In genomic region chr6:127812985-127813681, GRCh38 we compare ENCODE assay signal across 18 cellular contexts.
DNase-seq lines count a peak whose midpoint lies in the region; ATAC-seq and TF ChIP-seq lines count a peak whose summit lies in the region.
"Had no signal": no experiment of that assay in that cellular context is flagged by ENCODE, and none has a peak within 500 bp of the region (broad histone marks: within the 10 kb centered on the region; RNA-seq: fewer than 3 reads in every experiment).

No MANE protein-coding gene starts in this region.

- DNase-seq in stimulated activated CD4-positive, alpha-beta T cell treated with anti-CD3 and anti-CD28 coated beads, Interleukin-15, amount 100 ng/mL, for 48 hours (ENCODE audit: low read depth in 2 of 2): peak; percentile 20 to 38
- DNase-seq in stimulated activated CD4-positive, alpha-beta T cell treated with anti-CD3 and anti-CD28 coated beads, Interleukin-4, amount 100 ng/mL, for 1 hour: no peak
- peak; percentile 73 for DNase-seq in activated CD8-positive, alpha-beta T cell treated with anti-CD3 and anti-CD28 coated beads for 36 hours
- DNase-seq in activated naive CD8-positive, alpha-beta T cell treated with anti-CD3 and anti-CD28 coated beads, Interleukin-2, amount 50 U/mL, for 24 hours: peak; percentile 50
- peak; percentile 58 to 76 for DNase-seq in stimulated activated naive CD8-positive, alpha-beta T cell treated with anti-CD3 and anti-CD28 coated beads, Interleukin-15, amount 100 ng/mL, for 72 hours
- DNase-seq in sigmoid colon (no peak), left cardiac atrium (no peak)
- DNase-seq: activated gamma-delta T cell treated with Interleukin-2 at 50 U/mL for 16 hours; GF-D8; NCI-H1417 treated with DMSO at 0.1 percent for 48 hours; NK-92 treated with Interleukin-12 subunit alpha and Interleukin-12 subunit beta, amount 100 ng/mL, for 24 hours; SW 1271; thyroid gland had no signal

- intact Hi-C loops in activated CD8-positive, alpha-beta T cell treated with anti-CD3 and anti-CD28 coated beads for 36 hours (cut with micrococcal nuclease): loop anchor here (5.0 to 10.0 kb wide), 2 partner anchors 62 to 76 kb away; no protein-coding TSS in a partner anchor
- intact Hi-C loops in sigmoid colon (cut with DNase I): no loop called here
- intact Hi-C loops in left cardiac atrium (cut with DNase I): no loop called here

- peaks cover 89% of the 10 kb centered on the region for H3K4me1 Mint-ChIP-seq in activated CD8-positive, alpha-beta T cell treated with anti-CD3 and anti-CD28 coated beads for 36 hours (ENCODE audit: low read depth)
- peaks cover 90% of the 10 kb centered on the region for H3K4me1 Mint-ChIP-seq in activated naive CD8-positive, alpha-beta T cell treated with anti-CD3 and anti-CD28 coated beads, Interleukin-2, amount 50 U/mL, for 24 hours
- H3K4me1 Mint-ChIP-seq in stimulated activated naive CD8-positive, alpha-beta T cell treated with anti-CD3 and anti-CD28 coated beads, Interleukin-15, amount 100 ng/mL, for 72 hours: peaks cover 88% of the 10 kb centered on the region

- peak; percentile 73 for ATAC-seq in activated CD8-positive, alpha-beta T cell treated with anti-CD3 and anti-CD28 coated beads for 36 hours
- peak; percentile 74 for ATAC-seq in activated naive CD8-positive, alpha-beta T cell treated with anti-CD3 and anti-CD28 coated beads, Interleukin-2, amount 50 U/mL, for 24 hours
- ATAC-seq in stimulated activated naive CD8-positive, alpha-beta T cell treated with anti-CD3 and anti-CD28 coated beads, Interleukin-15, amount 100 ng/mL, for 72 hours: peak; percentile 89
- ATAC-seq in left cardiac atrium (no peak), GM21360 (IDR thresholded peaks at IDR 0.05; ENCODE audit: unreplicated experiment) (no peak)

- CTCF ChIA-PET in activated CD8-positive, alpha-beta T cell treated with anti-CD3 and anti-CD28 coated beads for 36 hours (lab: Charles Lee): interaction anchor here (0.7 to 2.1 kb wide), 5 partner anchors 30 to 165 kb away, joined by 3 to 5 read pairs (median 4); no protein-coding TSS in a partner anchor

- H3K27ac ChIP-seq in sigmoid colon: no peak overlapping the region
- H3K27ac ChIP-seq: thyroid gland, VCaP had no signal

- 85 to 87% methylated on average over 16 of the region's 16 CpGs for WGBS in sigmoid colon, 2 donors

- TF ChIP-seq CTCF in activated CD8-positive, alpha-beta T cell treated with anti-CD3 and anti-CD28 coated beads for 36 hours (IDR thresholded peaks at IDR 0.05): no peak
- TF ChIP-seq CTCF in sigmoid colon (IDR thresholded peaks at IDR 0.05): no peak

- no peaks in the 10 kb centered on the region for H3K9me3 ChIP-seq in sigmoid colon
- H3K9me3 ChIP-seq: thyroid gland had no signal

- TF ChIP-seq POLR2A in sigmoid colon (IDR thresholded peaks at IDR 0.05): no peak

- peak overlapping the region; percentile 84 for H3K27ac Mint-ChIP-seq in activated CD8-positive, alpha-beta T cell treated with anti-CD3 and anti-CD28 coated beads for 36 hours
- peak overlapping the region; percentile 90 for H3K27ac Mint-ChIP-seq in activated naive CD8-positive, alpha-beta T cell treated with anti-CD3 and anti-CD28 coated beads, Interleukin-2, amount 50 U/mL, for 24 hours
- H3K27ac Mint-ChIP-seq in stimulated activated naive CD8-positive, alpha-beta T cell treated with anti-CD3 and anti-CD28 coated beads, Interleukin-15, amount 100 ng/mL, for 72 hours: peak overlapping the region; percentile 92
- H3K27ac Mint-ChIP-seq: progenitor cell of endocrine pancreas had no signal

- POLR2A ChIA-PET in activated CD8-positive, alpha-beta T cell treated with anti-CD3 and anti-CD28 coated beads for 36 hours (lab: Charles Lee): interaction anchor here (0.7 to 2.1 kb wide), 14 partner anchors 9 to 81 kb away, joined by 3 to 15 read pairs (median 4); no protein-coding TSS in a partner anchor

- no peak for TF ChIP-seq EP300 in sigmoid colon (IDR thresholded peaks at IDR 0.05)

- H3K4me1 ChIP-seq in sigmoid colon: no peaks in the 10 kb centered on the region
- H3K4me1 ChIP-seq: thyroid gland had no signal

- peaks cover 62% of the 10 kb centered on the region for H3K36me3 Mint-ChIP-seq in activated CD8-positive, alpha-beta T cell treated with anti-CD3 and anti-CD28 coated beads for 36 hours (ENCODE audit: low read depth)
- peaks cover 23% of the 10 kb centered on the region for H3K36me3 Mint-ChIP-seq in activated naive CD8-positive, alpha-beta T cell treated with anti-CD3 and anti-CD28 coated beads, Interleukin-2, amount 50 U/mL, for 24 hours (ENCODE audit: low read depth)

- no peak overlapping the region for H3K4me3 ChIP-seq in sigmoid colon
- H3K4me3 ChIP-seq: lung, smooth muscle cell, thyroid gland had no signal

- H3K4me3 Mint-ChIP-seq in activated CD8-positive, alpha-beta T cell treated with anti-CD3 and anti-CD28 coated beads for 36 hours: peak overlapping the region; percentile 65
- H3K4me3 Mint-ChIP-seq in activated naive CD8-positive, alpha-beta T cell treated with anti-CD3 and anti-CD28 coated beads, Interleukin-2, amount 50 U/mL, for 24 hours: peak overlapping the region; percentile 74
- peak overlapping the region; percentile 74 to 86 for H3K4me3 Mint-ChIP-seq in stimulated activated naive CD8-positive, alpha-beta T cell treated with anti-CD3 and anti-CD28 coated beads, Interleukin-15, amount 100 ng/mL, for 72 hours

- H3K9me3 Mint-ChIP-seq in activated CD8-positive, alpha-beta T cell treated with anti-CD3 and anti-CD28 coated beads for 36 hours: no peaks in the 10 kb centered on the region
- H3K9me3 Mint-ChIP-seq in activated naive CD8-positive, alpha-beta T cell treated with anti-CD3 and anti-CD28 coated beads, Interleukin-2, amount 50 U/mL, for 24 hours: no peaks in the 10 kb centered on the region
- no peaks in the 10 kb centered on the region for H3K9me3 Mint-ChIP-seq in stimulated activated naive CD8-positive, alpha-beta T cell treated with anti-CD3 and anti-CD28 coated beads, Interleukin-15, amount 100 ng/mL, for 72 hours

- H3K27me3 Mint-ChIP-seq in activated CD8-positive, alpha-beta T cell treated with anti-CD3 and anti-CD28 coated beads for 36 hours: no peaks in the 10 kb centered on the region
- no peaks in the 10 kb centered on the region for H3K27me3 Mint-ChIP-seq in activated naive CD8-positive, alpha-beta T cell treated with anti-CD3 and anti-CD28 coated beads, Interleukin-2, amount 50 U/mL, for 24 hours
- H3K27me3 Mint-ChIP-seq in stimulated activated naive CD8-positive, alpha-beta T cell treated with anti-CD3 and anti-CD28 coated beads, Interleukin-15, amount 100 ng/mL, for 72 hours: no peaks in the 10 kb centered on the region
- H3K27me3 Mint-ChIP-seq: progenitor cell of endocrine pancreas had no signal

- H3K27me3 ChIP-seq in sigmoid colon: no peaks in the 10 kb centered on the region
- H3K27me3 ChIP-seq: thyroid gland had no signal

- no peaks in the 10 kb centered on the region for H3K36me3 ChIP-seq in sigmoid colon
- H3K36me3 ChIP-seq: thyroid gland had no signal

Comparison
In these comparisons a context has a peak if more than half of its experiments do, and no peak if none do; other contexts are left out.
1. DNase-seq: peak in stimulated activated CD4-positive, alpha-beta T cell treated with anti-CD3 and anti-CD28 coated beads, Interleukin-15, amount 100 ng/mL, for 48 hours (2 of 2), activated CD8-positive, alpha-beta T cell treated with anti-CD3 and anti-CD28 coated beads for 36 hours (single experiment), activated naive CD8-positive, alpha-beta T cell treated with anti-CD3 and anti-CD28 coated beads, Interleukin-2, amount 50 U/mL, for 24 hours (single experiment) and stimulated activated naive CD8-positive, alpha-beta T cell treated with anti-CD3 and anti-CD28 coated beads, Interleukin-15, amount 100 ng/mL, for 72 hours (2 of 2); none in stimulated activated CD4-positive, alpha-beta T cell treated with anti-CD3 and anti-CD28 coated beads, Interleukin-4, amount 100 ng/mL, for 1 hour (single experiment), sigmoid colon (single experiment) and left cardiac atrium (single experiment).
2. ATAC-seq: peak in activated CD8-positive, alpha-beta T cell treated with anti-CD3 and anti-CD28 coated beads for 36 hours (single experiment), activated naive CD8-positive, alpha-beta T cell treated with anti-CD3 and anti-CD28 coated beads, Interleukin-2, amount 50 U/mL, for 24 hours (single experiment) and stimulated activated naive CD8-positive, alpha-beta T cell treated with anti-CD3 and anti-CD28 coated beads, Interleukin-15, amount 100 ng/mL, for 72 hours (single experiment); none in left cardiac atrium (0 of 2) and GM21360 (single experiment).
3. Peak in every context shown above with its lines, with median percentiles within 50 percentile points of each other: H3K27ac Mint-ChIP-seq and H3K4me3 Mint-ChIP-seq.